ENCODE assay signal across 18 cellular contexts in genomic region chr20:48599748-48600469, GRCh38.
DNase-seq lines count a peak whose midpoint lies in the region; ATAC-seq and TF ChIP-seq lines count a peak whose summit lies in the region.
"Had no signal": no experiment of that assay in that cellular context is flagged by ENCODE, and none has a peak within 500 bp of the region (broad histone marks: within the 10 kb centered on the region; RNA-seq: fewer than 3 reads in every experiment).

No MANE protein-coding gene starts in this region.

- peak overlapping the region in 8 of 11 experiments; percentile 43 to 79 (median 58); a peak in 16 of 22 replicates for H3K4me2 ChIP-seq in BLaER1 treated with 17β-estradiol and CSF1 and Interleukin-3, amounts not matched to agents 10 nM and 100 nM

- no peaks in the 10 kb centered on the region for H3K9me3 Mint-ChIP-seq in natural killer cell

- no peaks in the 10 kb centered on the region for H3K27me3 ChIP-seq in BLaER1 treated with 17β-estradiol and CSF1 and Interleukin-3, amounts not matched to agents 10 nM and 100 nM
- H3K27me3 ChIP-seq in right lobe of liver, result no peaks in the 10 kb centered on the region
- no peaks in the 10 kb centered on the region for H3K27me3 ChIP-seq in sigmoid colon

- peaks cover 0 to 59% (median 40%) of the 10 kb centered on the region in 10 experiments; a peak in 15 of 20 replicates for H3K4me1 ChIP-seq in BLaER1 treated with 17β-estradiol and CSF1 and Interleukin-3, amounts not matched to agents 10 nM and 100 nM
- H3K4me1 ChIP-seq in right lobe of liver (no peaks in the 10 kb centered on the region), sigmoid colon (peaks cover 0 to 14% (median 12%) of the 10 kb centered on the region in 4 donors)

- H3K27ac ChIP-seq in BLaER1 treated with 17β-estradiol and CSF1 and Interleukin-3, amounts not matched to agents 10 nM and 100 nM, result no peak overlapping the region
- H3K27ac ChIP-seq in right lobe of liver, result no peak overlapping the region
- H3K27ac ChIP-seq in sigmoid colon, result no peak overlapping the region
- H3K27ac ChIP-seq: 22Rv1 had no signal

- intact Hi-C loops in right lobe of liver (cut with DNase I) (no loop called here), sigmoid colon (cut with DNase I) (loop anchor here (10.0 kb wide), 2 partner anchors 265 to 335 kb away; no protein-coding TSS in a partner anchor), natural killer cell (cut with micrococcal nuclease) (no loop called here)

- TF ChIP-seq EP300 in sigmoid colon (IDR thresholded peaks at IDR 0.05), result no peak

- peaks cover 0 to 7% (median 0%) of the 10 kb centered on the region in 11 experiments; a peak in 3 of 22 replicates for H3K9me3 ChIP-seq in BLaER1 treated with 17β-estradiol and CSF1 and Interleukin-3, amounts not matched to agents 10 nM and 100 nM (replicated peaks in 1 of 11)
- H3K9me3 ChIP-seq in right lobe of liver, result no peaks in the 10 kb centered on the region
- peaks cover 0 to 1% (median 0%) of the 10 kb centered on the region in 4 donors for H3K9me3 ChIP-seq in sigmoid colon

- H3K36me3 ChIP-seq in BLaER1 treated with 17β-estradiol and CSF1 and Interleukin-3, amounts not matched to agents 10 nM and 100 nM, result no peaks in the 10 kb centered on the region
- no peaks in the 10 kb centered on the region for H3K36me3 ChIP-seq in right lobe of liver
- H3K36me3 ChIP-seq in sigmoid colon, result no peaks in the 10 kb centered on the region

- H3K27me3 Mint-ChIP-seq in natural killer cell (ENCODE audit: low read depth in 2 of 2), result peaks cover 0 to 7% of the 10 kb centered on the region in 2 donors

- no peaks in the 10 kb centered on the region for H3K4me1 Mint-ChIP-seq in natural killer cell
- H3K4me1 Mint-ChIP-seq: CD14-positive monocyte had no signal

- no peak overlapping the region for H3K4me3 ChIP-seq in BLaER1 treated with 17β-estradiol and CSF1 and Interleukin-3, amounts not matched to agents 10 nM and 100 nM
- H3K4me3 ChIP-seq in right lobe of liver (no peak overlapping the region), sigmoid colon (no peak overlapping the region)

- H3K4me3 Mint-ChIP-seq in natural killer cell, result no peak overlapping the region
- H3K4me3 Mint-ChIP-seq: CD14-positive monocyte, IgD-negative memory B cell had no signal

- no peak overlapping the region for H3K27ac Mint-ChIP-seq in natural killer cell
- H3K27ac Mint-ChIP-seq: CD14-positive monocyte, IgD-negative memory B cell had no signal

- TF ChIP-seq POLR2A in right lobe of liver (IDR thresholded peaks at IDR 0.05) (no peak), sigmoid colon (IDR thresholded peaks at IDR 0.05) (no peak)

- no peaks in the 10 kb centered on the region for H4K20me1 ChIP-seq in BLaER1 treated with 17β-estradiol and CSF1 and Interleukin-3, amounts not matched to agents 10 nM and 100 nM

- DNase-seq in activated CD4-positive, CD25-positive, alpha-beta regulatory T cell treated with anti-CD3 and anti-CD28 coated beads, Interleukin-2, amount 50 U/mL, for 72 hours, result peak; percentile 11
- DNase-seq in activated CD4-positive, CD25-positive, alpha-beta regulatory T cell (lab: John Stamatoyannopoulos, UW), result no peak
- DNase-seq in right lobe of liver (peak in 2 of 3 donors; percentile 18 to 22), sigmoid colon (peak; percentile 40), hepatic stellate cell (ENCODE audit: low spot score) (no peak), natural killer cell (no peak)
- DNase-seq: ACHN, DMS53, GDM1, NCI-H1105, NCI-H2029 treated with DMSO at 0.1 percent for 48 hours, NCI-H226 had no signal

- no peak for TF ChIP-seq CTCF in right lobe of liver (IDR thresholded peaks at IDR 0.05)
- TF ChIP-seq CTCF in sigmoid colon (IDR thresholded peaks at IDR 0.05), result no peak
- TF ChIP-seq CTCF in natural killer cell (IDR thresholded peaks at IDR 0.05), result no peak

- ATAC-seq in right lobe of liver, result no peak
- ATAC-seq in GM18858 (IDR thresholded peaks at IDR 0.05; ENCODE audit: unreplicated experiment), result no peak
- no peak for ATAC-seq in natural killer cell
- ATAC-seq: Right ventricle myocardium inferior had no signal

- 85% methylated on average over 2 of the region's 11 CpGs for WGBS in right lobe of liver (ENCODE audit: insufficient coverage, low coverage, low lambda C conversion rate, missing lambda C conversion rate)
- WGBS in sigmoid colon, 2 donors, result 80 to 92% methylated on average over 11 of the region's 11 CpGs

- no peak overlapping the region for H3K9ac ChIP-seq in BLaER1 treated with 17β-estradiol and CSF1 and Interleukin-3, amounts not matched to agents 10 nM and 100 nM

- no peaks in the 10 kb centered on the region for H3K36me3 Mint-ChIP-seq in natural killer cell
- H3K36me3 Mint-ChIP-seq: CD14-positive monocyte had no signal

Comparison
In these comparisons a context has a peak if more than half of its experiments do, and no peak if none do; other contexts are left out.
1. DNase-seq: peak in activated CD4-positive, CD25-positive, alpha-beta regulatory T cell treated with anti-CD3 and anti-CD28 coated beads, Interleukin-2, amount 50 U/mL, for 72 hours (single experiment), right lobe of liver (2 of 3) and sigmoid colon (single experiment); none in activated CD4-positive, CD25-positive, alpha-beta regulatory T cell (0 of 4), hepatic stellate cell (single experiment) and natural killer cell (single experiment).